ENCODE assay signal across 2 cellular contexts in the genomic region with DNA sequence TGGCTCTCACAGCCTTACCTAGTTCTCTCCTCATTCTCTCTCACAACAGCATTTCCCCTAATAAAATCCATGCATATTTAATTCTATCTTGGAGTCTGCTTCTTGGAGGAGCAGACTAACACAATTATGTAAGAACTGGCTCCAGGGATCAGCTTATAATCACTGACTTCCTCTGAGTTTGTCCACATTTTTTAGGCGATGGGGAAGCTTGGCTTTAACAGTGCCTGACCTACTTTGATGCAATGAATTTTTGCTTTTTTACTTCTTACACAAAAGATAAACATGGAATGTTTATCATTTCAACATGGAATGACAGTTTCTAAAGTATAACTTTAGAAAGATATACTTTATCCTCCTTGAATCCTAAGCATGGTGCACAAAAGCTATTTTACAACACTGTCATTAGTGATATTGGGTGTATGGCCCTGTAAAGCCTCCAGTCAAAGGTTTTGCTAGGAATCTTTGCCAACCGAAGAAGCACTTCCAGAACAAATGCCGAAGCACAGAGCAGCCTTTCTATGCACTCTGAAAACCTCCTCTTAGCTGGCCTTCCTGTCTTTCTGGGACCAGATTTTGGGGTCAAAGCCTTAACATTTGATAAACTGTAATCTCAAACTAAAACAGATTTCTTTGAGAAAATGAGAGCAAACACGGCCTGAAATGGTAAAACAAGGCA.
TF ChIP-seq lines count a peak whose summit lies in the region.

No MANE protein-coding gene starts in this region.

TF ChIP-seq in IMR-90, 13 proteins besides CTCF, POLR2A, EP300 and RAD21:
- TF ChIP-seq, protein P1, sequence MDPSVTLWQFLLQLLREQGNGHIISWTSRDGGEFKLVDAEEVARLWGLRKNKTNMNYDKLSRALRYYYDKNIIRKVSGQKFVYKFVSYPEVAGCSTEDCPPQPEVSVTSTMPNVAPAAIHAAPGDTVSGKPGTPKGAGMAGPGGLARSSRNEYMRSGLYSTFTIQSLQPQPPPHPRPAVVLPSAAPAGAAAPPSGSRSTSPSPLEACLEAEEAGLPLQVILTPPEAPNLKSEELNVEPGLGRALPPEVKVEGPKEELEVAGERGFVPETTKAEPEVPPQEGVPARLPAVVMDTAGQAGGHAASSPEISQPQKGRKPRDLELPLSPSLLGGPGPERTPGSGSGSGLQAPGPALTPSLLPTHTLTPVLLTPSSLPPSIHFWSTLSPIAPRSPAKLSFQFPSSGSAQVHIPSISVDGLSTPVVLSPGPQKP (IDR thresholded peaks at IDR 0.05; ENCODE audit: borderline replicate concordance, low read depth, low read length), result no peak
- TF ChIP-seq NFE2L2 (IDR thresholded peaks at IDR 0.05; ENCODE audit: low read depth, low read length) (no peak), RCOR1 (IDR thresholded peaks at IDR 0.05; ENCODE audit: insufficient replicate concordance, low read length) (no peak), SMC3 (IDR thresholded peaks at IDR 0.05; ENCODE audit: low read depth, low read length) (no peak)

TF ChIP-seq in GM12878, 131 proteins besides CTCF, POLR2A, EP300 and RAD21:
- no peak for TF ChIP-seq MYC (IDR thresholded peaks at IDR 0.05; ENCODE audit: insufficient read depth, insufficient read length, insufficient replicate concordance, low read length, severe bottlenecking)
- no peak for TF ChIP-seq SMARCA5 (IDR thresholded peaks at IDR 0.05)
- no peak for TF ChIP-seq ZNF622 (IDR thresholded peaks at IDR 0.05)
- no peak for TF ChIP-seq PAX8 (IDR thresholded peaks at IDR 0.05)
- TF ChIP-seq, protein P2, sequence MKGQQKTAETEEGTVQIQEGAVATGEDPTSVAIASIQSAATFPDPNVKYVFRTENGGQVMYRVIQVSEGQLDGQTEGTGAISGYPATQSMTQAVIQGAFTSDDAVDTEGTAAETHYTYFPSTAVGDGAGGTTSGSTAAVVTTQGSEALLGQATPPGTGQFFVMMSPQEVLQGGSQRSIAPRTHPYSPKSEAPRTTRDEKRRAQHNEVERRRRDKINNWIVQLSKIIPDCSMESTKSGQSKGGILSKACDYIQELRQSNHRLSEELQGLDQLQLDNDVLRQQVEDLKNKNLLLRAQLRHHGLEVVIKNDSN (IDR thresholded peaks at IDR 0.05; ENCODE audit: borderline replicate concordance, extremely low read length, insufficient read depth, low read depth, low read length), result no peak
- TF ChIP-seq NR2F1 (conservative IDR thresholded peaks at IDR 0.05), result no peak
- no peak for TF ChIP-seq GATAD2B (conservative IDR thresholded peaks at IDR 0.05; ENCODE audit: low read depth)
- TF ChIP-seq, protein P3, sequence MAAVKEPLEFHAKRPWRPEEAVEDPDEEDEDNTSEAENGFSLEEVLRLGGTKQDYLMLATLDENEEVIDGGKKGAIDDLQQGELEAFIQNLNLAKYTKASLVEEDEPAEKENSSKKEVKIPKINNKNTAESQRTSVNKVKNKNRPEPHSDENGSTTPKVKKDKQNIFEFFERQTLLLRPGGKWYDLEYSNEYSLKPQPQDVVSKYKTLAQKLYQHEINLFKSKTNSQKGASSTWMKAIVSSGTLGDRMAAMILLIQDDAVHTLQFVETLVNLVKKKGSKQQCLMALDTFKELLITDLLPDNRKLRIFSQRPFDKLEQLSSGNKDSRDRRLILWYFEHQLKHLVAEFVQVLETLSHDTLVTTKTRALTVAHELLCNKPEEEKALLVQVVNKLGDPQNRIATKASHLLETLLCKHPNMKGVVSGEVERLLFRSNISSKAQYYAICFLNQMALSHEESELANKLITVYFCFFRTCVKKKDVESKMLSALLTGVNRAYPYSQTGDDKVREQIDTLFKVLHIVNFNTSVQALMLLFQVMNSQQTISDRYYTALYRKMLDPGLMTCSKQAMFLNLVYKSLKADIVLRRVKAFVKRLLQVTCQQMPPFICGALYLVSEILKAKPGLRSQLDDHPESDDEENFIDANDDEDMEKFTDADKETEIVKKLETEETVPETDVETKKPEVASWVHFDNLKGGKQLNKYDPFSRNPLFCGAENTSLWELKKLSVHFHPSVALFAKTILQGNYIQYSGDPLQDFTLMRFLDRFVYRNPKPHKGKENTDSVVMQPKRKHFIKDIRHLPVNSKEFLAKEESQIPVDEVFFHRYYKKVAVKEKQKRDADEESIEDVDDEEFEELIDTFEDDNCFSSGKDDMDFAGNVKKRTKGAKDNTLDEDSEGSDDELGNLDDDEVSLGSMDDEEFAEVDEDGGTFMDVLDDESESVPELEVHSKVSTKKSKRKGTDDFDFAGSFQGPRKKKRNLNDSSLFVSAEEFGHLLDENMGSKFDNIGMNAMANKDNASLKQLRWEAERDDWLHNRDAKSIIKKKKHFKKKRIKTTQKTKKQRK (IDR thresholded peaks at IDR 0.05; ENCODE audit: low read depth, low read length), result no peak
- TF ChIP-seq, protein P4, sequence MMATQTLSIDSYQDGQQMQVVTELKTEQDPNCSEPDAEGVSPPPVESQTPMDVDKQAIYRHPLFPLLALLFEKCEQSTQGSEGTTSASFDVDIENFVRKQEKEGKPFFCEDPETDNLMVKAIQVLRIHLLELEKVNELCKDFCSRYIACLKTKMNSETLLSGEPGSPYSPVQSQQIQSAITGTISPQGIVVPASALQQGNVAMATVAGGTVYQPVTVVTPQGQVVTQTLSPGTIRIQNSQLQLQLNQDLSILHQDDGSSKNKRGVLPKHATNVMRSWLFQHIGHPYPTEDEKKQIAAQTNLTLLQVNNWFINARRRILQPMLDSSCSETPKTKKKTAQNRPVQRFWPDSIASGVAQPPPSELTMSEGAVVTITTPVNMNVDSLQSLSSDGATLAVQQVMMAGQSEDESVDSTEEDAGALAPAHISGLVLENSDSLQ (IDR thresholded peaks at IDR 0.05), result no peak
- TF ChIP-seq, protein P5, sequence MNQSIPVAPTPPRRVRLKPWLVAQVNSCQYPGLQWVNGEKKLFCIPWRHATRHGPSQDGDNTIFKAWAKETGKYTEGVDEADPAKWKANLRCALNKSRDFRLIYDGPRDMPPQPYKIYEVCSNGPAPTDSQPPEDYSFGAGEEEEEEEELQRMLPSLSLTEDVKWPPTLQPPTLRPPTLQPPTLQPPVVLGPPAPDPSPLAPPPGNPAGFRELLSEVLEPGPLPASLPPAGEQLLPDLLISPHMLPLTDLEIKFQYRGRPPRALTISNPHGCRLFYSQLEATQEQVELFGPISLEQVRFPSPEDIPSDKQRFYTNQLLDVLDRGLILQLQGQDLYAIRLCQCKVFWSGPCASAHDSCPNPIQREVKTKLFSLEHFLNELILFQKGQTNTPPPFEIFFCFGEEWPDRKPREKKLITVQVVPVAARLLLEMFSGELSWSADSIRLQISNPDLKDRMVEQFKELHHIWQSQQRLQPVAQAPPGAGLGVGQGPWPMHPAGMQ (IDR thresholded peaks at IDR 0.05; ENCODE audit: borderline replicate concordance), result no peak
- no peak for TF ChIP-seq ZNF274 (IDR thresholded peaks at IDR 0.05; ENCODE audit: insufficient read depth, insufficient read length)
- no peak for TF ChIP-seq YY1 (IDR thresholded peaks at IDR 0.05; ENCODE audit: low read depth, low read length)
- TF ChIP-seq SMC3 (IDR thresholded peaks at IDR 0.05; ENCODE audit: borderline replicate concordance, low read length), result no peak
- TF ChIP-seq SUPT20H (IDR thresholded peaks at IDR 0.05; ENCODE audit: borderline replicate concordance, control insufficient read depth, low read depth, low read length), result no peak
- TF ChIP-seq CHD1 (IDR thresholded peaks at IDR 0.05; ENCODE audit: low read depth, low read length), result no peak
- TF ChIP-seq SIX5 (IDR thresholded peaks at IDR 0.05; ENCODE audit: low read depth, low read length, severe bottlenecking), result no peak
- no peak for TF ChIP-seq WRNIP1 (IDR thresholded peaks at IDR 0.05; ENCODE audit: borderline replicate concordance, low read depth, low read length)
TF ChIP-seq in GM12878: peak in this region for 0.
